ENCODE assay signal across 22 cellular contexts in genomic region chr2:8893474-8893873, GRCh38.
"Had no signal": no experiment of that assay in that cellular context is flagged by ENCODE, and none has a peak within 500 bp of the region (broad histone marks: within the 10 kb centered on the region; RNA-seq: fewer than 3 reads in every experiment).

No MANE protein-coding gene starts in this region.

- DNase-seq: activated B cell treated with CpG ODN at 0.5 μM for 24 hours; activated CD4-positive, alpha-beta memory T cell treated with anti-CD3 and anti-CD28 coated beads, Interleukin-2, amount 10 ng/mL, durations not matched to agents 7 days and 5 days; activated CD4-positive, alpha-beta T cell treated with anti-CD3 and anti-CD28 coated beads for 4 hours; activated CD8-positive, alpha-beta memory T cell treated with anti-CD3 and anti-CD28 coated beads, Interleukin-2, amount 10 ng/mL, durations not matched to agents 7 days and 5 days; activated naive CD4-positive, alpha-beta T cell treated with Interleukin-2 at 50 U/mL for 16 hours; anterior cingulate cortex; central memory CD4-positive, alpha-beta T cell; naive thymus-derived CD8-positive, alpha-beta T cell; sigmoid colon; spleen; stimulated activated CD4-positive, alpha-beta T cell treated with anti-CD3 and anti-CD28 coated beads, Interleukin-4, amount 100 ng/mL, for 4 hours; testis had no signal

- H3K9me3 ChIP-seq: testis had no signal

- H3K27ac Mint-ChIP-seq: activated B cell treated with CpG ODN at 0.5 μM for 24 hours; activated CD4-positive, alpha-beta memory T cell treated with anti-CD3 and anti-CD28 coated beads, Interleukin-2, amount 10 ng/mL, durations not matched to agents 7 days and 5 days; activated CD8-positive, alpha-beta memory T cell treated with anti-CD3 and anti-CD28 coated beads, Interleukin-2, amount 10 ng/mL, durations not matched to agents 7 days and 5 days; activated T-helper 2 cell treated with anti-CD3 and anti-CD28 coated beads, Interferon-gamma antibody, Interleukin-2, Interleukin-4, amounts not matched to agents 10 μg/mL and 5 μg/mL and 100 μg/mL, durations not matched to agents 14 hours and 24 hours and 36 hours; naive thymus-derived CD8-positive, alpha-beta T cell; stimulated activated memory B cell treated with anti-CD40 and anti-IgM and Interleukin-4, amounts not matched to agents 10 μg/mL and 1 μg/mL and 100 μg/mL, for 72 hours; T-helper 2 cell treated with Interferon-gamma antibody and Interleukin-4, amounts not matched to agents 5 μg/mL and 100 μg/mL, for 36 hours; type B pancreatic cell had no signal

- H3K27ac ChIP-seq: coronary artery, parathyroid adenoma, sigmoid colon, testis had no signal

- ATAC-seq: activated CD8-positive, alpha-beta memory T cell treated with anti-CD3 and anti-CD28 coated beads, Interleukin-2, amount 10 ng/mL, durations not matched to agents 7 days and 5 days; naive thymus-derived CD8-positive, alpha-beta T cell; stimulated activated memory B cell treated with anti-CD40 and anti-IgM and Interleukin-4, amounts not matched to agents 10 μg/mL and 1 μg/mL and 100 μg/mL, for 72 hours had no signal

- H3K4me1 Mint-ChIP-seq: activated B cell treated with CpG ODN at 0.5 μM for 24 hours; activated CD4-positive, alpha-beta memory T cell treated with anti-CD3 and anti-CD28 coated beads, Interleukin-2, amount 10 ng/mL, durations not matched to agents 7 days and 5 days; activated CD8-positive, alpha-beta memory T cell treated with anti-CD3 and anti-CD28 coated beads, Interleukin-2, amount 10 ng/mL, durations not matched to agents 7 days and 5 days; stimulated activated memory B cell treated with anti-CD40 and anti-IgM and Interleukin-4, amounts not matched to agents 10 μg/mL and 1 μg/mL and 100 μg/mL, for 72 hours had no signal

- FAIRE-seq: endometrium, frontal cortex, TTC549 had no signal

- H3K4me1 ChIP-seq: parathyroid adenoma, testis had no signal

- H3K4me3 ChIP-seq: coronary artery, sigmoid colon, spleen, testis had no signal

- H3K4me3 Mint-ChIP-seq: activated B cell treated with CpG ODN at 0.5 μM for 24 hours; activated CD4-positive, alpha-beta memory T cell treated with anti-CD3 and anti-CD28 coated beads, Interleukin-2, amount 10 ng/mL, durations not matched to agents 7 days and 5 days; activated CD8-positive, alpha-beta memory T cell treated with anti-CD3 and anti-CD28 coated beads, Interleukin-2, amount 10 ng/mL, durations not matched to agents 7 days and 5 days; brain; naive thymus-derived CD8-positive, alpha-beta T cell; stimulated activated memory B cell treated with anti-CD40 and anti-IgM and Interleukin-4, amounts not matched to agents 10 μg/mL and 1 μg/mL and 100 μg/mL, for 72 hours; T-helper 2 cell treated with Interferon-gamma antibody and Interleukin-4, amounts not matched to agents 5 μg/mL and 100 μg/mL, for 36 hours; type B pancreatic cell had no signal

- H3K27me3 Mint-ChIP-seq: activated B cell treated with CpG ODN at 0.5 μM for 24 hours; activated CD4-positive, alpha-beta memory T cell treated with anti-CD3 and anti-CD28 coated beads, Interleukin-2, amount 10 ng/mL, durations not matched to agents 7 days and 5 days; activated CD8-positive, alpha-beta memory T cell treated with anti-CD3 and anti-CD28 coated beads, Interleukin-2, amount 10 ng/mL, durations not matched to agents 7 days and 5 days; stimulated activated memory B cell treated with anti-CD40 and anti-IgM and Interleukin-4, amounts not matched to agents 10 μg/mL and 1 μg/mL and 100 μg/mL, for 72 hours; type B pancreatic cell had no signal

- H3K27me3 ChIP-seq: sigmoid colon, spleen, testis had no signal

- H3K9me3 Mint-ChIP-seq: activated T-helper 2 cell treated with anti-CD3 and anti-CD28 coated beads, Interferon-gamma antibody, Interleukin-2, Interleukin-4, amounts not matched to agents 10 μg/mL and 5 μg/mL and 100 μg/mL, durations not matched to agents 14 hours and 24 hours and 36 hours; T-helper 2 cell treated with Interferon-gamma antibody and Interleukin-4, amounts not matched to agents 5 μg/mL and 100 μg/mL, for 36 hours had no signal

- H3K36me3 Mint-ChIP-seq: activated CD8-positive, alpha-beta memory T cell treated with anti-CD3 and anti-CD28 coated beads, Interleukin-2, amount 10 ng/mL, durations not matched to agents 7 days and 5 days; stimulated activated memory B cell treated with anti-CD40 and anti-IgM and Interleukin-4, amounts not matched to agents 10 μg/mL and 1 μg/mL and 100 μg/mL, for 72 hours had no signal
